22 cellular contexts compared by ENCODE assay signal in the genomic region with DNA sequence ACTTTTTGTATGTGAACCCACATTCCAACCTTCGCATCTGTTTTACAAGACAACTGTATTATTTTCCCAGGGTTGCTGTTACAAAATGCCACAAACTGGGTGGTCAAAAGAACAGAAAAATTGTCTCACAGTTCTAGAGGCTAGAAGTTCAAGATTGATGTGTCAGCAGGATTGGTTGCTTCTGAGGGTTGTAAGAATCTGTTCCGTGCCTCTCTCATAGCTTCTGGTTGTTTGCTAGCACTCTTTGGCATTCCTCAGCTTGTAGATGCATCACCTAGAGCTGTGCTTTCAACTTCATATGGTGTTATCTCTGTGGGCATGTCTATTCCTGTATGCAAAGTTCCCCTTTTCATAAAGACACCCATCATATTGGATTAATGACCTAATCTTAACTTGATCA.
DNase-seq lines count a peak whose midpoint lies in the region; ATAC-seq, FAIRE-seq and TF ChIP-seq lines count a peak whose summit lies in the region.
"Had no signal": no experiment of that assay in that cellular context is flagged by ENCODE, and none has a peak within 500 bp of the region (broad histone marks: within the 10 kb centered on the region; RNA-seq: fewer than 3 reads in every experiment).

No MANE protein-coding gene starts in this region.

- H3K9me3 ChIP-seq in MM.1S (replicated peaks; ENCODE audit: insufficient read depth, low read length) (no peaks in the 10 kb centered on the region), K562 (replicated peaks; ENCODE audit: control insufficient read depth, insufficient read depth, low read depth, low read length) (no peaks in the 10 kb centered on the region), tibial nerve (no peaks in the 10 kb centered on the region)
- H3K9me3 ChIP-seq: BLaER1, Caco-2 had no signal

- no peak overlapping the region for H3K27ac Mint-ChIP-seq in GM23338
- H3K27ac Mint-ChIP-seq: B cell; CD4-positive, CD25-positive, alpha-beta regulatory T cell; CD8-positive, alpha-beta T cell; H9 had no signal

- H3K9ac ChIP-seq in MM.1S (ENCODE audit: low read length), result no peak overlapping the region
- H3K9ac ChIP-seq in K562 (ENCODE audit: insufficient read depth in 1 of 2, low read depth in 2 of 2, low read length in 2 of 2), result no peak overlapping the region
- H3K9ac ChIP-seq: BLaER1 had no signal

- H3F3A ChIP-seq in GM23338 (replicated peaks; ENCODE audit: low read depth), result no peaks in the 10 kb centered on the region
- no peaks in the 10 kb centered on the region for H3F3A ChIP-seq in MM.1S (ENCODE audit: insufficient read depth, low read length)

- TF ChIP-seq POLR2A in K562 (conservative IDR thresholded peaks at IDR 0.05) (no peak), tibial nerve (IDR thresholded peaks at IDR 0.05) (no peak)

- H2AFZ ChIP-seq in GM23338 (0 out of 2 replicates have a peak overlapping the region, but pooled peaks have one; percentile 20), MM.1S (ENCODE audit: low read length) (no peak overlapping the region), K562 (ENCODE audit: low read depth, low read length) (no peak overlapping the region)

- H3K4me2 ChIP-seq in GM23338, result no peak overlapping the region
- H3K4me2 ChIP-seq in MM.1S (ENCODE audit: low read depth, low read length), result no peak overlapping the region
- no peak overlapping the region for H3K4me2 ChIP-seq in K562 (ENCODE audit: insufficient read depth, low read length)
- H3K4me2 ChIP-seq: BLaER1 had no signal

- H4K20me1 ChIP-seq in GM23338 (replicated peaks; ENCODE audit: insufficient read depth) (no peaks in the 10 kb centered on the region), MM.1S (ENCODE audit: insufficient read depth, low read length) (no peaks in the 10 kb centered on the region), K562 (replicated peaks; ENCODE audit: control insufficient read depth, insufficient read depth, low read length) (no peaks in the 10 kb centered on the region)
- H4K20me1 ChIP-seq: BLaER1 had no signal

- H3K79me2 ChIP-seq in GM23338 (replicated peaks; ENCODE audit: insufficient read depth) (no peaks in the 10 kb centered on the region), MM.1S (ENCODE audit: low read length) (no peaks in the 10 kb centered on the region), K562 (ENCODE audit: control insufficient read depth, insufficient read depth, low read length) (no peaks in the 10 kb centered on the region)

- POLR2A ChIA-PET in K562 (lab: Yijun Ruan, JAX), result interaction anchor here (0.6 kb wide), 1 partner anchor 11 kb away, joined by 5 read pairs; no protein-coding TSS in a partner anchor

- H3K27me3 Mint-ChIP-seq in GM23338 (ENCODE audit: insufficient read depth, low read depth, poor library complexity), result no peaks in the 10 kb centered on the region
- H3K27me3 Mint-ChIP-seq: B cell; CD4-positive, CD25-positive, alpha-beta regulatory T cell had no signal

- in situ Hi-C loops in K562 (cut with MboI), result no loop called here

- H3K27ac ChIP-seq in GM23338 (ENCODE audit: low read depth), result no peak overlapping the region
- no peak overlapping the region for H3K27ac ChIP-seq in MM.1S (ENCODE audit: low read length)
- H3K27ac ChIP-seq in K562 (ENCODE audit: extremely low read depth, low read depth, low read length), result no peak overlapping the region
- H3K27ac ChIP-seq in tibial nerve, result no peak overlapping the region
- H3K27ac ChIP-seq: BLaER1, C4-2B had no signal

- H3K9me2 ChIP-seq in GM23338 (ENCODE audit: insufficient read depth) (no peaks in the 10 kb centered on the region), MM.1S (replicated peaks; ENCODE audit: insufficient read depth, low read length) (no peaks in the 10 kb centered on the region)

- no peak for FAIRE-seq in K562 (lab: Jason Lieb, UNC)
- FAIRE-seq: GM12878, GM18507 had no signal

- intact Hi-C loops in K562 (cut with micrococcal nuclease), result no loop called here

- H3K9me3 Mint-ChIP-seq in GM23338, result no peaks in the 10 kb centered on the region
- H3K9me3 Mint-ChIP-seq: H9 had no signal

- H3K4me1 ChIP-seq in GM23338 (ENCODE audit: insufficient read depth) (no peaks in the 10 kb centered on the region), MM.1S (ENCODE audit: low read length) (no peaks in the 10 kb centered on the region), K562 (replicated peaks in 1 of 2; ENCODE audit: control insufficient read depth in 2 of 2, insufficient read depth in 2 of 2, low read length in 2 of 2) (no peaks in the 10 kb centered on the region), tibial nerve (no peaks in the 10 kb centered on the region)
- H3K4me1 ChIP-seq: BLaER1, Caco-2 had no signal

- BruUV-seq in K562 (replicated peaks; lab: Mats Ljungman, UMichigan), result no TSS peak

- H3K9me1 ChIP-seq in K562 (ENCODE audit: control insufficient read depth, insufficient read depth, low read length), result no peaks in the 10 kb centered on the region

- no peak for DNase-seq in GM23338 (ENCODE audit: low spot score)
- DNase-seq in MM.1S, result peak; percentile 18
- DNase-seq in OCI-M1 (lab: John Stamatoyannopoulos, UW), result peak; percentile 25
- DNase-seq in K562 (ENCODE audit: extremely low read depth in 1 of 4, low spot score in 3 of 4), result no peak
- no peak for DNase-seq in nucleus accumbens (lab: John Stamatoyannopoulos, UW)
- no peak for DNase-seq in tibial nerve (ENCODE audit: low spot score in 2 of 2)
- DNase-seq: Caco-2; CD4-positive, CD25-positive, alpha-beta regulatory T cell; CD8-positive, alpha-beta T cell; DMS153; DND-41; GDM1; GOT3; H9 had no signal

- H3K36me3 Mint-ChIP-seq in GM23338 (ENCODE audit: low read depth), result no peaks in the 10 kb centered on the region
- H3K36me3 Mint-ChIP-seq: CD4-positive, CD25-positive, alpha-beta regulatory T cell; CD8-positive, alpha-beta T cell had no signal

- CTCF ChIA-PET in K562 (lab: Yijun Ruan, JAX; ENCODE audit: low intra/inter-chr PET ratio), result no interaction called here

- H3K4me3 Mint-ChIP-seq in GM23338, result no peak overlapping the region
- H3K4me3 Mint-ChIP-seq: B cell; CD4-positive, CD25-positive, alpha-beta regulatory T cell; CD8-positive, alpha-beta T cell; H9 had no signal

- ATAC-seq in GM23338, result no peak
- no peak for ATAC-seq in K562
- no peak for ATAC-seq in HG02571 (IDR thresholded peaks at IDR 0.05; ENCODE audit: unreplicated experiment)
- ATAC-seq in GM18498 (IDR thresholded peaks at IDR 0.05; ENCODE audit: unreplicated experiment), result no peak
- ATAC-seq: CD8-positive, alpha-beta T cell; GM12878; HCT116 had no signal

- H3K27me3 ChIP-seq in GM23338 (ENCODE audit: insufficient read depth) (no peaks in the 10 kb centered on the region), MM.1S (replicated peaks; ENCODE audit: insufficient read depth, low read length) (no peaks in the 10 kb centered on the region), K562 (ENCODE audit: control insufficient read depth in 2 of 2, insufficient read depth in 2 of 2, low read length in 2 of 2) (no peaks in the 10 kb centered on the region), tibial nerve (no peaks in the 10 kb centered on the region)
- H3K27me3 ChIP-seq: BLaER1 had no signal

- H3K4me3 ChIP-seq in GM23338 (no peak overlapping the region), MM.1S (ENCODE audit: low read length) (no peak overlapping the region), K562 (no peak overlapping the region), tibial nerve (no peak overlapping the region)
- H3K4me3 ChIP-seq: BLaER1, GM12878 had no signal

- no peaks in the 10 kb centered on the region for H3K36me3 ChIP-seq in GM23338 (ENCODE audit: insufficient read depth)
- H3K36me3 ChIP-seq in MM.1S (replicated peaks; ENCODE audit: insufficient read depth, low read length), result no peaks in the 10 kb centered on the region
- no peaks in the 10 kb centered on the region for H3K36me3 ChIP-seq in K562 (ENCODE audit: control insufficient read depth, insufficient read depth, low read length)
- H3K36me3 ChIP-seq in tibial nerve, result no peaks in the 10 kb centered on the region
- H3K36me3 ChIP-seq: BLaER1 had no signal

- TF ChIP-seq CTCF in GM23338 (conservative IDR thresholded peaks at IDR 0.05; ENCODE audit: low read depth in 2 of 2) (no peak), MM.1S (IDR thresholded peaks at IDR 0.05; ENCODE audit: low read length) (no peak), K562 (IDR thresholded peaks at IDR 0.05 in 2 of 3, conservative IDR thresholded peaks at IDR 0.05 in 1 of 3; ENCODE audit: insufficient read depth in 2 of 3, low read depth in 1 of 3, low read length in 3 of 3) (no peak), tibial nerve (IDR thresholded peaks at IDR 0.05) (no peak)

- TF ChIP-seq EP300 in K562 (IDR thresholded peaks at IDR 0.05; ENCODE audit: low read length) (no peak), tibial nerve (IDR thresholded peaks at IDR 0.05) (no peak)

- 0% methylated on average over 2 of the region's 2 CpGs for WGBS in K562 (ENCODE audit: insufficient coverage, low coverage, missing lambda C conversion rate)
- WGBS in tibial nerve, 2 donors, result 58 to 59% methylated on average over 2 of the region's 2 CpGs

- H3K4me1 Mint-ChIP-seq in GM23338, result no peaks in the 10 kb centered on the region
- H3K4me1 Mint-ChIP-seq: B cell; CD4-positive, CD25-positive, alpha-beta regulatory T cell; H9 had no signal

- TF ChIP-seq RAD21 in K562 (CRISPR knock-in tag; conservative IDR thresholded peaks at IDR 0.05 in 1 of 2, IDR thresholded peaks at IDR 0.05 in 1 of 2), result no peak

TF ChIP-seq in GM23338, 12 proteins besides CTCF, POLR2A, EP300 and RAD21 (continues in another document):
- TF ChIP-seq POLR2AphosphoS5 (IDR thresholded peaks at IDR 0.05; ENCODE audit: low read depth), result no peak
- no peak for TF ChIP-seq NANOG (IDR thresholded peaks at IDR 0.05; ENCODE audit: borderline replicate concordance)

TF ChIP-seq in K562, 482 proteins besides CTCF, POLR2A, EP300 and RAD21:
- TF ChIP-seq MAFF (IDR thresholded peaks at IDR 0.05; ENCODE audit: low read length) (0 out of 2 replicates have a peak, but pooled peaks have one; percentile 4), ZNF589 (CRISPR knock-in tag; IDR thresholded peaks at IDR 0.05; ENCODE audit: low read depth) (no peak), RBM17 (IDR thresholded peaks at IDR 0.05; ENCODE audit: borderline replicate concordance, low read depth, low read length) (no peak), ZNF696 (CRISPR knock-in tag; conservative IDR thresholded peaks at IDR 0.05) (no peak), ZNF316 (IDR thresholded peaks at IDR 0.05) (peak; percentile 12; the same call in 1 of the 2 replicates)

Comparison
In these comparisons a context has a peak if more than half of its experiments do, and no peak if none do; other contexts are left out.
1. DNase-seq: peak in MM.1S (single experiment) and OCI-M1 (single experiment); none in GM23338 (single experiment), K562 (0 of 4), nucleus accumbens (0 of 56) and tibial nerve (0 of 2).